ENCODE assay signal across 16 cellular contexts in genomic region chr9:33294670-33295432, GRCh38. TPM values are rescaled to one million over a fixed set of nuclear protein-coding genes. Genes with fewer than 3 reads are reported as not detected.
DNase-seq lines count a peak whose midpoint lies in the region; ATAC-seq and TF ChIP-seq lines count a peak whose summit lies in the region.
"Had no signal": no experiment of that assay in that cellular context is flagged by ENCODE, and none has a peak within 500 bp of the region (broad histone marks: within the 10 kb centered on the region; RNA-seq: fewer than 3 reads in every experiment).

No MANE protein-coding gene starts in this region.

- no peaks in the 10 kb centered on the region for H3K4me1 ChIP-seq in HEK293 (ENCODE audit: control insufficient read depth, insufficient read depth, low read length)

- H3K27ac ChIP-seq in HEK293 (ENCODE audit: extremely low read depth, low read depth, low read length): no peak overlapping the region
- H3K27ac ChIP-seq: sigmoid colon, WERI-Rb-1 had no signal

- H3K4me3 Mint-ChIP-seq in activated CD4-positive, alpha-beta T cell treated with anti-CD3 and anti-CD28 coated beads, Interleukin-2, amount 10 ng/mL, durations not matched to agents 7 days and 5 days: no peak overlapping the region
- peak overlapping the region; percentile 60 for H3K4me3 Mint-ChIP-seq in activated T-helper 2 cell treated with anti-CD3 and anti-CD28 coated beads, Interferon-gamma antibody, Interleukin-2, Interleukin-4, amounts not matched to agents 10 μg/mL and 5 μg/mL and 100 μg/mL, durations not matched to agents 14 hours and 24 hours and 36 hours (ENCODE audit: low read depth)
- H3K4me3 Mint-ChIP-seq in nephron progenitor cell: no peak overlapping the region
- H3K4me3 Mint-ChIP-seq: nephron had no signal

- CTCF ChIA-PET in activated CD4-positive, alpha-beta T cell treated with anti-CD3 and anti-CD28 coated beads, Interleukin-2, amount 10 ng/mL, durations not matched to agents 7 days and 5 days (lab: Charles Lee): interaction anchor here (0.8 kb wide), 1 partner anchor 9 kb away, joined by 4 read pairs; no protein-coding TSS in a partner anchor
- CTCF ChIA-PET in HEK293 (lab: Yijun Ruan, JAX): no interaction called here

- no peak for DNase-seq in activated CD4-positive, alpha-beta T cell treated with anti-CD3 and anti-CD28 coated beads, Interleukin-2, amount 10 ng/mL, durations not matched to agents 7 days and 5 days
- no peak for DNase-seq in activated CD4-positive, alpha-beta T cell treated with anti-CD3 and anti-CD28 coated beads for 4 hours
- DNase-seq in activated T-helper 2 cell treated with anti-CD3 and anti-CD28 coated beads, Interferon-gamma antibody, Interleukin-2, Interleukin-4, amounts not matched to agents 10 μg/mL and 5 μg/mL and 100 μg/mL, durations not matched to agents 14 hours and 24 hours and 36 hours (ENCODE audit: low spot score): no peak
- DNase-seq in nephron progenitor cell (no peak), globus pallidus (ENCODE audit: low spot score) (no peak)
- DNase-seq: Calu3; NCI-H1417; sigmoid colon; stimulated activated CD4-positive, alpha-beta T cell treated with anti-CD3 and anti-CD28 coated beads, Interleukin-4, amount 100 ng/mL, for 1 hour; WERI-Rb-1 had no signal

- H3K27me3 Mint-ChIP-seq in activated CD4-positive, alpha-beta T cell treated with anti-CD3 and anti-CD28 coated beads, Interleukin-2, amount 10 ng/mL, durations not matched to agents 7 days and 5 days: no peaks in the 10 kb centered on the region
- H3K27me3 Mint-ChIP-seq in activated T-helper 2 cell treated with anti-CD3 and anti-CD28 coated beads, Interferon-gamma antibody, Interleukin-2, Interleukin-4, amounts not matched to agents 10 μg/mL and 5 μg/mL and 100 μg/mL, durations not matched to agents 14 hours and 24 hours and 36 hours (ENCODE audit: low read depth): peaks cover 2% of the 10 kb centered on the region
- H3K27me3 Mint-ChIP-seq in nephron progenitor cell (ENCODE audit: low read depth, poor library complexity): no peaks in the 10 kb centered on the region

- POLR2A ChIA-PET in activated CD4-positive, alpha-beta T cell treated with anti-CD3 and anti-CD28 coated beads, Interleukin-2, amount 10 ng/mL, durations not matched to agents 7 days and 5 days (lab: Charles Lee): interaction anchor here (0.6 kb wide), 1 partner anchor 17 kb away, joined by 3 read pairs; no protein-coding TSS in a partner anchor
- POLR2A ChIA-PET in HEK293 (lab: Yijun Ruan, JAX): no interaction called here

- no peak for TF ChIP-seq CTCF in HEK293 (tag by site-specific recombination; IDR thresholded peaks at IDR 0.05)
- no peak for TF ChIP-seq CTCF in nephron progenitor cell (IDR thresholded peaks at IDR 0.05)

- no peak overlapping the region for H3K4me3 ChIP-seq in HEK293 (ENCODE audit: low read depth, low read length)
- H3K4me3 ChIP-seq: sigmoid colon had no signal

- ATAC-seq in GM18502 (IDR thresholded peaks at IDR 0.05; ENCODE audit: poor library complexity, unreplicated experiment) (no peak), SK-N-SH treated with all-trans-retinoic acid at 6 μM for 48 hours (no peak)
- ATAC-seq: left lobe of liver had no signal

- peaks cover 11 to 82% of the 10 kb centered on the region in 2 experiments; a peak in 2 of 3 replicates for H3K36me3 ChIP-seq in HEK293 (ENCODE audit: control insufficient read depth in 2 of 2, insufficient read depth in 1 of 2, low read length in 2 of 2)

- intact Hi-C loops in activated T-helper 2 cell treated with anti-CD3 and anti-CD28 coated beads, Interferon-gamma antibody, Interleukin-2, Interleukin-4, amounts not matched to agents 10 μg/mL and 5 μg/mL and 100 μg/mL, durations not matched to agents 14 hours and 24 hours and 36 hours (cut with micrococcal nuclease): loop anchor here (1.0 to 10.0 kb wide), 4 partner anchors 11 to 1160 kb away; partner anchors contain the start of genes DNAI1, FAM219A and NOL6

- peak overlapping the region; percentile 50 for H3K27ac Mint-ChIP-seq in activated CD4-positive, alpha-beta T cell treated with anti-CD3 and anti-CD28 coated beads, Interleukin-2, amount 10 ng/mL, durations not matched to agents 7 days and 5 days
- peak overlapping the region; percentile 92 for H3K27ac Mint-ChIP-seq in activated T-helper 2 cell treated with anti-CD3 and anti-CD28 coated beads, Interferon-gamma antibody, Interleukin-2, Interleukin-4, amounts not matched to agents 10 μg/mL and 5 μg/mL and 100 μg/mL, durations not matched to agents 14 hours and 24 hours and 36 hours
- H3K27ac Mint-ChIP-seq in nephron progenitor cell: peak overlapping the region; percentile 84
- H3K27ac Mint-ChIP-seq: nephron had no signal

- H3K9me3 Mint-ChIP-seq in activated CD4-positive, alpha-beta T cell treated with anti-CD3 and anti-CD28 coated beads, Interleukin-2, amount 10 ng/mL, durations not matched to agents 7 days and 5 days: no peaks in the 10 kb centered on the region
- H3K9me3 Mint-ChIP-seq in activated T-helper 2 cell treated with anti-CD3 and anti-CD28 coated beads, Interferon-gamma antibody, Interleukin-2, Interleukin-4, amounts not matched to agents 10 μg/mL and 5 μg/mL and 100 μg/mL, durations not matched to agents 14 hours and 24 hours and 36 hours: no peaks in the 10 kb centered on the region
- H3K9me3 Mint-ChIP-seq in nephron progenitor cell: no peaks in the 10 kb centered on the region
- H3K9me3 Mint-ChIP-seq: nephron had no signal

- peaks cover 68% of the 10 kb centered on the region for H3K36me3 Mint-ChIP-seq in activated CD4-positive, alpha-beta T cell treated with anti-CD3 and anti-CD28 coated beads, Interleukin-2, amount 10 ng/mL, durations not matched to agents 7 days and 5 days (ENCODE audit: low read depth)
- peaks cover 87% of the 10 kb centered on the region for H3K36me3 Mint-ChIP-seq in activated T-helper 2 cell treated with anti-CD3 and anti-CD28 coated beads, Interferon-gamma antibody, Interleukin-2, Interleukin-4, amounts not matched to agents 10 μg/mL and 5 μg/mL and 100 μg/mL, durations not matched to agents 14 hours and 24 hours and 36 hours (ENCODE audit: low read depth)
- H3K36me3 Mint-ChIP-seq in nephron progenitor cell (ENCODE audit: low read depth): peaks cover 47% of the 10 kb centered on the region

- peaks cover 70% of the 10 kb centered on the region for H3K4me1 Mint-ChIP-seq in activated CD4-positive, alpha-beta T cell treated with anti-CD3 and anti-CD28 coated beads, Interleukin-2, amount 10 ng/mL, durations not matched to agents 7 days and 5 days
- H3K4me1 Mint-ChIP-seq in activated T-helper 2 cell treated with anti-CD3 and anti-CD28 coated beads, Interferon-gamma antibody, Interleukin-2, Interleukin-4, amounts not matched to agents 10 μg/mL and 5 μg/mL and 100 μg/mL, durations not matched to agents 14 hours and 24 hours and 36 hours (ENCODE audit: low read depth): peaks cover 69% of the 10 kb centered on the region
- peaks cover 48% of the 10 kb centered on the region for H3K4me1 Mint-ChIP-seq in nephron progenitor cell

- no peaks in the 10 kb centered on the region for H3K9me3 ChIP-seq in HEK293 (ENCODE audit: control insufficient read depth, insufficient read depth, low read depth, low read length)
- H3K9me3 ChIP-seq: sigmoid colon had no signal

TF ChIP-seq in HEK293, 187 proteins besides CTCF, POLR2A, EP300 and RAD21 (continues in another document):
- no peak for TF ChIP-seq ZNF596 (tag by site-specific recombination; IDR thresholded peaks at IDR 0.05)
- peak; percentile 33; the same call in 1 of the 2 replicates for TF ChIP-seq SCRT2 (tag by site-specific recombination; IDR thresholded peaks at IDR 0.05)
- TF ChIP-seq, protein P1, sequence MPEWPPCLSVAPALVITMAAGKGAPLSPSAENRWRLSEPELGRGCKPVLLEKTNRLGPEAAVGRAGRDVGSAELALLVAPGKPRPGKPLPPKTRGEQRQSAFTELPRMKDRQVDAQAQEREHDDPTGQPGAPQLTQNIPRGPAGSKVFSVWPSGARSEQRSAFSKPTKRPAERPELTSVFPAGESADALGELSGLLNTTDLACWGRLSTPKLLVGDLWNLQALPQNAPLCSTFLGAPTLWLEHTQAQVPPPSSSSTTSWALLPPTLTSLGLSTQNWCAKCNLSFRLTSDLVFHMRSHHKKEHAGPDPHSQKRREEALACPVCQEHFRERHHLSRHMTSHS (tag by site-specific recombination; IDR thresholded peaks at IDR 0.05): no peak

TF ChIP-seq in SK-N-SH treated with all-trans-retinoic acid at 6 μM for 48 hours, 23 proteins besides CTCF, POLR2A, EP300 and RAD21 (continues in another document):
- TF ChIP-seq ISL1 (CRISPR knock-in tag; IDR thresholded peaks at IDR 0.05) (no peak), CSDC2 (CRISPR knock-in tag; IDR thresholded peaks at IDR 0.05) (no peak), ZNF8 (CRISPR knock-in tag; IDR thresholded peaks at IDR 0.05) (no peak)

RNA-seq across cellular contexts. Expression of gene NFX1, which starts 4.5 kb away (rescaled TPM):
- 10 to 100 TPM; 33.7 to 35.6 TPM for total RNA-seq in activated CD4-positive, alpha-beta T cell treated with anti-CD3 and anti-CD28 coated beads, Interleukin-2, amount 10 ng/mL, durations not matched to agents 7 days and 5 days
- 36.9 and 37.2 TPM in 2 replicates for total RNA-seq in activated T-helper 2 cell treated with anti-CD3 and anti-CD28 coated beads, Interferon-gamma antibody, Interleukin-2, Interleukin-4, amounts not matched to agents 10 μg/mL and 5 μg/mL and 100 μg/mL, durations not matched to agents 14 hours and 24 hours and 36 hours

RNA-seq across cellular contexts. Expression of gene CHMP5, which starts 30.0 kb away (rescaled TPM):
- total RNA-seq in activated CD4-positive, alpha-beta T cell treated with anti-CD3 and anti-CD28 coated beads, Interleukin-2, amount 10 ng/mL, durations not matched to agents 7 days and 5 days: 100 to 1,000 TPM in 1 of 2 experiments, 10 to 100 TPM in 1; 91.0 to 100 TPM
- total RNA-seq in activated T-helper 2 cell treated with anti-CD3 and anti-CD28 coated beads, Interferon-gamma antibody, Interleukin-2, Interleukin-4, amounts not matched to agents 10 μg/mL and 5 μg/mL and 100 μg/mL, durations not matched to agents 14 hours and 24 hours and 36 hours: 54.5 and 57.6 TPM in 2 replicates

RNA-seq across cellular contexts. Expression of gene BAG1, which starts 30.3 kb away (rescaled TPM):
- 10 to 100 TPM; 62.3 to 72.2 TPM for total RNA-seq in activated CD4-positive, alpha-beta T cell treated with anti-CD3 and anti-CD28 coated beads, Interleukin-2, amount 10 ng/mL, durations not matched to agents 7 days and 5 days
- 62.0 and 68.9 TPM in 2 replicates for total RNA-seq in activated T-helper 2 cell treated with anti-CD3 and anti-CD28 coated beads, Interferon-gamma antibody, Interleukin-2, Interleukin-4, amounts not matched to agents 10 μg/mL and 5 μg/mL and 100 μg/mL, durations not matched to agents 14 hours and 24 hours and 36 hours

RNA-seq across cellular contexts. Expression of gene SPINK4, which starts 54.9 kb away (rescaled TPM):
- total RNA-seq in activated CD4-positive, alpha-beta T cell treated with anti-CD3 and anti-CD28 coated beads, Interleukin-2, amount 10 ng/mL, durations not matched to agents 7 days and 5 days: not detected
- total RNA-seq in activated T-helper 2 cell treated with anti-CD3 and anti-CD28 coated beads, Interferon-gamma antibody, Interleukin-2, Interleukin-4, amounts not matched to agents 10 μg/mL and 5 μg/mL and 100 μg/mL, durations not matched to agents 14 hours and 24 hours and 36 hours: not detected in 2 replicates
- total RNA-seq: A673, Calu3, left lobe of liver, sigmoid colon had no signal
